ENCODE assay signal across 8 cellular contexts in genomic region chr19:46976845-46977320, GRCh38. TPM values are rescaled to one million over a fixed set of nuclear protein-coding genes. Genes with fewer than 3 reads are reported as not detected.
DNase-seq lines count a peak whose midpoint lies in the region; ATAC-seq and TF ChIP-seq lines count a peak whose summit lies in the region.

No MANE protein-coding gene starts in this region.

- no peaks in the 10 kb centered on the region for H4K20me1 ChIP-seq in MM.1S (ENCODE audit: insufficient read depth, low read length)

- TF ChIP-seq CTCF in tibial nerve (IDR thresholded peaks at IDR 0.05) (no peak), MM.1S (IDR thresholded peaks at IDR 0.05; ENCODE audit: low read length) (no peak)

- intact Hi-C loops in left colon (cut with DNase I, micrococcal nuclease), result loop anchor here in 1 of 2 donors (10.0 kb wide), 1 partner anchor 112 kb away; the partner anchor contains the start of gene ARHGAP35

- no peak overlapping the region for H3K4me2 ChIP-seq in MM.1S (ENCODE audit: low read depth, low read length)

- no peaks in the 10 kb centered on the region for H3K27me3 Mint-ChIP-seq in central memory CD8-positive, alpha-beta T cell

- H3K27me3 ChIP-seq in tibial nerve (no peaks in the 10 kb centered on the region), MM.1S (replicated peaks; ENCODE audit: insufficient read depth, low read length) (no peaks in the 10 kb centered on the region)

- H3K9me3 ChIP-seq in tibial nerve (no peaks in the 10 kb centered on the region), MM.1S (replicated peaks; ENCODE audit: insufficient read depth, low read length) (no peaks in the 10 kb centered on the region)

- H3K4me1 ChIP-seq in tibial nerve, result peaks cover 9 to 91% (median 51%) of the 10 kb centered on the region in 4 donors
- peaks cover 12% of the 10 kb centered on the region for H3K4me1 ChIP-seq in MM.1S (ENCODE audit: low read length)

- no peaks in the 10 kb centered on the region for H3F3A ChIP-seq in MM.1S (ENCODE audit: insufficient read depth, low read length)

- H3K79me2 ChIP-seq in MM.1S (ENCODE audit: low read length), result no peaks in the 10 kb centered on the region

- TF ChIP-seq EP300 in tibial nerve (IDR thresholded peaks at IDR 0.05), result peak in 1 of 2 donors; percentile 28

- no peak for TF ChIP-seq POLR2A in tibial nerve (IDR thresholded peaks at IDR 0.05)

- no peak overlapping the region for H3K4me3 Mint-ChIP-seq in central memory CD8-positive, alpha-beta T cell

- H3K9me2 ChIP-seq in MM.1S (replicated peaks; ENCODE audit: insufficient read depth, low read length), result no peaks in the 10 kb centered on the region

- peak; percentile 53 for DNase-seq in NK-92 treated with Interleukin-12 subunit alpha and Interleukin-12 subunit beta, amount 100 ng/mL, for 24 hours (lab: John Stamatoyannopoulos, UW)
- DNase-seq in NK-92 (lab: John Stamatoyannopoulos, UW; ENCODE audit: unreplicated experiment) (no peak), left colon (no peak), tibial nerve (ENCODE audit: low spot score in 2 of 2) (no peak), MM.1S (no peak), GDM1 (lab: John Stamatoyannopoulos, UW) (no peak)
- DNase-seq in central memory CD8-positive, alpha-beta T cell (ENCODE audit: low spot score in 2 of 2), result no peak
- DNase-seq in effector CD8-positive, alpha-beta T cell (lab: John Stamatoyannopoulos, UW), result no peak

- H3K36me3 ChIP-seq in tibial nerve (no peaks in the 10 kb centered on the region), MM.1S (replicated peaks; ENCODE audit: insufficient read depth, low read length) (no peaks in the 10 kb centered on the region)

- H3K4me1 Mint-ChIP-seq in central memory CD8-positive, alpha-beta T cell, result peaks cover 58% of the 10 kb centered on the region

- no peak for ATAC-seq in central memory CD8-positive, alpha-beta T cell (replicated peaks; ENCODE audit: extremely low read depth, poor library complexity, severe bottlenecking)
- peak; percentile 41 for ATAC-seq in left colon

- peak overlapping the region in 1 of 4 donors; percentile 17 for H3K4me3 ChIP-seq in tibial nerve
- H3K4me3 ChIP-seq in MM.1S (ENCODE audit: low read length), result no peak overlapping the region

- H2AFZ ChIP-seq in MM.1S (ENCODE audit: low read length), result no peak overlapping the region

- H3K9ac ChIP-seq in MM.1S (ENCODE audit: low read length), result no peak overlapping the region

- H3K27ac ChIP-seq in tibial nerve (peak overlapping the region; percentile 35 to 92 (median 70)), MM.1S (ENCODE audit: low read length) (no peak overlapping the region)

- H3K27ac Mint-ChIP-seq in central memory CD8-positive, alpha-beta T cell (ENCODE audit: low read depth), result peak overlapping the region; percentile 12

- H3K36me3 Mint-ChIP-seq in central memory CD8-positive, alpha-beta T cell (ENCODE audit: insufficient read depth), result peaks cover 16% of the 10 kb centered on the region

- WGBS in tibial nerve, 2 donors, result 29% methylated on average over 8 of the region's 8 CpGs

- no peaks in the 10 kb centered on the region for H3K9me3 Mint-ChIP-seq in central memory CD8-positive, alpha-beta T cell

RNA-seq across cellular contexts. Expression of gene NPAS1, which starts 42.8 kb away (rescaled TPM):
- total RNA-seq in left colon (1 to 10 TPM in 1 of 2 donors, under 1 TPM in 1; 0.37 to 1.6 TPM), tibial nerve (under 1 TPM in 2 of 4 donors, not detected in 2; 0.39 to 0.42 TPM)
